ENCODE assay signal across 2 cellular contexts in genomic region chr17:48624118-48624517, GRCh38.
TF ChIP-seq lines count a peak whose summit lies in the region.

No MANE protein-coding gene starts in this region.

TF ChIP-seq in GM23338, 12 proteins besides CTCF, POLR2A, EP300 and RAD21:
- TF ChIP-seq EZH2 (IDR thresholded peaks at IDR 0.05; ENCODE audit: low read depth, unreplicated experiment), result peak; percentile 91
- no peak for TF ChIP-seq POLR2AphosphoS5 (IDR thresholded peaks at IDR 0.05; ENCODE audit: low read depth)

TF ChIP-seq in K562, 482 proteins besides CTCF, POLR2A, EP300 and RAD21:
- TF ChIP-seq KAT7 (CRISPR knock-in tag; IDR thresholded peaks at IDR 0.05; ENCODE audit: borderline replicate concordance), result 0 out of 2 replicates have a peak, but pooled peaks have one; percentile 40
- no peak for TF ChIP-seq ELK1 (CRISPR knock-in tag; IDR thresholded peaks at IDR 0.05)
- TF ChIP-seq BDP1 (IDR thresholded peaks at IDR 0.05; ENCODE audit: insufficient read depth, insufficient read length), result no peak
- TF ChIP-seq SIN3A (IDR thresholded peaks at IDR 0.05; ENCODE audit: borderline replicate concordance in 2 of 2, control insufficient read depth in 1 of 2, low read depth in 2 of 2, low read length in 2 of 2), result no peak
